In genomic region chr6:26250806-26251075, GRCh38 we compare ENCODE assay signal across 8 cellular contexts.
DNase-seq lines count a peak whose midpoint lies in the region; ATAC-seq and TF ChIP-seq lines count a peak whose summit lies in the region.

No MANE protein-coding gene starts in this region.

- H3K27me3 ChIP-seq in BLaER1 treated with 17β-estradiol and CSF1 and Interleukin-3, amounts not matched to agents 10 nM and 100 nM = peaks cover 0 to 30% (median 5%) of the 10 kb centered on the region in 11 experiments; a peak in 10 of 22 replicates
- H3K27me3 ChIP-seq in left ventricle myocardium inferior (ENCODE audit: low read depth) = peaks cover 99% of the 10 kb centered on the region

- H3K9ac ChIP-seq in BLaER1 treated with 17β-estradiol and CSF1 and Interleukin-3, amounts not matched to agents 10 nM and 100 nM = peak overlapping the region; percentile 79 to 94 (median 88); a peak in 21 of 22 replicates

- H3K9me3 Mint-ChIP-seq in activated T-helper 2 cell treated with anti-CD3 and anti-CD28 coated beads, Interferon-gamma antibody, Interleukin-2, Interleukin-4, amounts not matched to agents 10 μg/mL and 5 μg/mL and 100 μg/mL, durations not matched to agents 14 hours and 24 hours and 36 hours = no peaks in the 10 kb centered on the region

- no peaks in the 10 kb centered on the region for H3K36me3 Mint-ChIP-seq in activated T-helper 2 cell treated with anti-CD3 and anti-CD28 coated beads, Interferon-gamma antibody, Interleukin-2, Interleukin-4, amounts not matched to agents 10 μg/mL and 5 μg/mL and 100 μg/mL, durations not matched to agents 14 hours and 24 hours and 36 hours (ENCODE audit: low read depth)

- intact Hi-C loops in activated T-helper 2 cell treated with anti-CD3 and anti-CD28 coated beads, Interferon-gamma antibody, Interleukin-2, Interleukin-4, amounts not matched to agents 10 μg/mL and 5 μg/mL and 100 μg/mL, durations not matched to agents 14 hours and 24 hours and 36 hours (cut with micrococcal nuclease) = loop anchor here (1.0 to 2.0 kb wide), 5 partner anchors 10 to 35 kb away; a partner anchor contains a TSS
- intact Hi-C loops in left ventricle myocardium inferior (cut with micrococcal nuclease) = no loop called here

- TF ChIP-seq CTCF in HFF-Myc (IDR thresholded peaks at IDR 0.05; ENCODE audit: low read depth, low read length, missing control alignments) (no peak), left ventricle myocardium inferior (IDR thresholded peaks at IDR 0.05; ENCODE audit: borderline replicate concordance) (no peak)

- H3K9me3 ChIP-seq in BLaER1 treated with 17β-estradiol and CSF1 and Interleukin-3, amounts not matched to agents 10 nM and 100 nM (replicated peaks in 1 of 11) = peaks cover 3 to 18% (median 15%) of the 10 kb centered on the region in 11 experiments; a peak in 20 of 22 replicates
- H3K9me3 ChIP-seq in left ventricle myocardium inferior (replicated peaks) = no peaks in the 10 kb centered on the region

- peaks cover 0 to 6% (median 0%) of the 10 kb centered on the region in 11 experiments; a peak in 8 of 22 replicates for H4K20me1 ChIP-seq in BLaER1 treated with 17β-estradiol and CSF1 and Interleukin-3, amounts not matched to agents 10 nM and 100 nM

- no peak for DNase-seq in HFF-Myc (ENCODE audit: extremely low read depth, low read depth)
- DNase-seq in activated T-helper 2 cell treated with anti-CD3 and anti-CD28 coated beads, Interferon-gamma antibody, Interleukin-2, Interleukin-4, amounts not matched to agents 10 μg/mL and 5 μg/mL and 100 μg/mL, durations not matched to agents 14 hours and 24 hours and 36 hours (ENCODE audit: low spot score) = no peak
- no peak for DNase-seq in left ventricle myocardium inferior
- DNase-seq in skeletal muscle cell (ENCODE audit: low read depth) = no peak
- DNase-seq in NCI-H226 = no peak
- DNase-seq in amygdala (lab: John Stamatoyannopoulos, UW) = no peak

- no peaks in the 10 kb centered on the region for H3K36me3 ChIP-seq in BLaER1 treated with 17β-estradiol and CSF1 and Interleukin-3, amounts not matched to agents 10 nM and 100 nM
- H3K36me3 ChIP-seq in left ventricle myocardium inferior = no peaks in the 10 kb centered on the region

- ATAC-seq in GM21360 (IDR thresholded peaks at IDR 0.05; ENCODE audit: unreplicated experiment) = no peak

- peak overlapping the region; percentile 98 for H3K27ac Mint-ChIP-seq in activated T-helper 2 cell treated with anti-CD3 and anti-CD28 coated beads, Interferon-gamma antibody, Interleukin-2, Interleukin-4, amounts not matched to agents 10 μg/mL and 5 μg/mL and 100 μg/mL, durations not matched to agents 14 hours and 24 hours and 36 hours

- peaks cover 42% of the 10 kb centered on the region for H3K4me1 Mint-ChIP-seq in activated T-helper 2 cell treated with anti-CD3 and anti-CD28 coated beads, Interferon-gamma antibody, Interleukin-2, Interleukin-4, amounts not matched to agents 10 μg/mL and 5 μg/mL and 100 μg/mL, durations not matched to agents 14 hours and 24 hours and 36 hours (ENCODE audit: low read depth)

- peak overlapping the region; percentile 81 to 98 (median 87) for H3K4me2 ChIP-seq in BLaER1 treated with 17β-estradiol and CSF1 and Interleukin-3, amounts not matched to agents 10 nM and 100 nM

- H3K4me3 Mint-ChIP-seq in activated T-helper 2 cell treated with anti-CD3 and anti-CD28 coated beads, Interferon-gamma antibody, Interleukin-2, Interleukin-4, amounts not matched to agents 10 μg/mL and 5 μg/mL and 100 μg/mL, durations not matched to agents 14 hours and 24 hours and 36 hours (ENCODE audit: low read depth) = peak overlapping the region; percentile 92

- H3K4me3 ChIP-seq in BLaER1 treated with 17β-estradiol and CSF1 and Interleukin-3, amounts not matched to agents 10 nM and 100 nM = peak overlapping the region; percentile 66 to 82 (median 74)
- H3K4me3 ChIP-seq in HFF-Myc (replicated peaks; ENCODE audit: low read depth, low read length) (peak overlapping the region; percentile 79), left ventricle myocardium inferior (peak overlapping the region; percentile 63), skeletal muscle cell (ENCODE audit: low read depth, low read length) (peak overlapping the region; percentile 65)

- H3K4me1 ChIP-seq in BLaER1 treated with 17β-estradiol and CSF1 and Interleukin-3, amounts not matched to agents 10 nM and 100 nM = peaks cover 23 to 40% (median 30%) of the 10 kb centered on the region in 10 experiments; a peak in 19 of 20 replicates
- peaks cover 24% of the 10 kb centered on the region for H3K4me1 ChIP-seq in left ventricle myocardium inferior

- peak overlapping the region in 10 of 11 experiments; percentile 77 to 96 (median 90); a peak in 20 of 22 replicates for H3K27ac ChIP-seq in BLaER1 treated with 17β-estradiol and CSF1 and Interleukin-3, amounts not matched to agents 10 nM and 100 nM
- H3K27ac ChIP-seq in left ventricle myocardium inferior (replicated peaks) = no peak overlapping the region

- H3K27me3 Mint-ChIP-seq in activated T-helper 2 cell treated with anti-CD3 and anti-CD28 coated beads, Interferon-gamma antibody, Interleukin-2, Interleukin-4, amounts not matched to agents 10 μg/mL and 5 μg/mL and 100 μg/mL, durations not matched to agents 14 hours and 24 hours and 36 hours (ENCODE audit: low read depth) = no peaks in the 10 kb centered on the region
